14 cellular contexts compared by ENCODE assay signal in genomic region chr3:33954956-33955355, GRCh38.
DNase-seq lines count a peak whose midpoint lies in the region; ATAC-seq, FAIRE-seq and TF ChIP-seq lines count a peak whose summit lies in the region.
"Had no signal": no experiment of that assay in that cellular context is flagged by ENCODE, and none has a peak within 500 bp of the region (broad histone marks: within the 10 kb centered on the region; RNA-seq: fewer than 3 reads in every experiment).

No MANE protein-coding gene starts in this region.

- H3K4me3 Mint-ChIP-seq in endothelial cell (ENCODE audit: unreplicated experiment): no peak overlapping the region

- H3K36me3 ChIP-seq in kidney (ENCODE audit: control insufficient read depth in 1 of 2, insufficient read depth in 2 of 2, low read length in 2 of 2): no peaks in the 10 kb centered on the region
- H3K36me3 ChIP-seq: BLaER1 treated with 17β-estradiol and CSF1 and Interleukin-3, amounts not matched to agents 10 nM and 100 nM; gastroesophageal sphincter; Peyer's patch had no signal

- TF ChIP-seq CTCF in AG09309 (IDR thresholded peaks at IDR 0.05; ENCODE audit: control insufficient read depth, insufficient read depth, low read depth, low read length, missing control alignments) (peak; percentile 49), GM12872 (IDR thresholded peaks at IDR 0.05; ENCODE audit: insufficient read depth, low read depth, low read length) (peak; percentile 17; the same call in 1 of the 3 replicates), fibroblast of villous mesenchyme (IDR thresholded peaks at IDR 0.05; ENCODE audit: insufficient read depth, low read depth, low read length) (peak; percentile 49), endothelial cell (IDR thresholded peaks at IDR 0.05; ENCODE audit: unreplicated experiment) (no peak), kidney (IDR thresholded peaks at IDR 0.05; ENCODE audit: borderline replicate concordance, extremely low read depth, insufficient read depth) (no peak)

- H3K27me3 Mint-ChIP-seq in endothelial cell (ENCODE audit: unreplicated experiment): no peaks in the 10 kb centered on the region

- H3K9me3 ChIP-seq in kidney (ENCODE audit: control insufficient read depth in 1 of 2, low read length in 2 of 2): no peaks in the 10 kb centered on the region
- H3K9me3 ChIP-seq: BLaER1 treated with 17β-estradiol and CSF1 and Interleukin-3, amounts not matched to agents 10 nM and 100 nM; gastroesophageal sphincter; Peyer's patch had no signal

- H3K4me1 Mint-ChIP-seq in endothelial cell (ENCODE audit: unreplicated experiment): no peaks in the 10 kb centered on the region

- H3K27ac Mint-ChIP-seq in endothelial cell (ENCODE audit: unreplicated experiment): no peak overlapping the region

- H3K9ac ChIP-seq in kidney (ENCODE audit: low read length in 2 of 2): no peak overlapping the region
- H3K9ac ChIP-seq: BLaER1 treated with 17β-estradiol and CSF1 and Interleukin-3, amounts not matched to agents 10 nM and 100 nM had no signal

- no peak for DNase-seq in AG09309 (ENCODE audit: low read depth)
- peak; percentile 45 for DNase-seq in OCI-M1 (lab: John Stamatoyannopoulos, UW)
- peak; percentile 15 for DNase-seq in fibroblast of villous mesenchyme (ENCODE audit: low read depth)
- no peak for DNase-seq in endothelial cell (ENCODE audit: low spot score)
- no peak for DNase-seq in kidney
- DNase-seq in substantia nigra (lab: John Stamatoyannopoulos, UW): no peak
- DNase-seq: aorta, islet precursor cell, NCI-H510A treated with DMSO at 0.1 percent for 48 hours, Peyer's patch had no signal

- ATAC-seq in HG03354 (IDR thresholded peaks at IDR 0.05; ENCODE audit: poor library complexity, severe bottlenecking, unreplicated experiment): no peak
- ATAC-seq: gastroesophageal sphincter had no signal

- H3K4me3 ChIP-seq in AG09309 (ENCODE audit: control insufficient read depth, low read depth, low read length): no peak overlapping the region
- no peak overlapping the region for H3K4me3 ChIP-seq in fibroblast of villous mesenchyme (ENCODE audit: low read depth, low read length)
- H3K4me3 ChIP-seq in kidney (ENCODE audit: low read length in 2 of 2): no peak overlapping the region
- H3K4me3 ChIP-seq: BLaER1 treated with 17β-estradiol and CSF1 and Interleukin-3, amounts not matched to agents 10 nM and 100 nM; gastroesophageal sphincter; Peyer's patch had no signal

- no peaks in the 10 kb centered on the region for H3K9me3 Mint-ChIP-seq in endothelial cell (ENCODE audit: unreplicated experiment)

- H3K4me1 ChIP-seq in kidney (ENCODE audit: control insufficient read depth in 1 of 2, insufficient read depth in 1 of 2, low read depth in 1 of 2, low read length in 2 of 2): no peaks in the 10 kb centered on the region
- H3K4me1 ChIP-seq: BLaER1 treated with 17β-estradiol and CSF1 and Interleukin-3, amounts not matched to agents 10 nM and 100 nM; gastroesophageal sphincter; Peyer's patch had no signal

- H3K27ac ChIP-seq in kidney (ENCODE audit: low read depth in 2 of 2, low read length in 2 of 2): no peak overlapping the region
- H3K27ac ChIP-seq in substantia nigra (ENCODE audit: low read depth, low read length, poor library complexity, severe bottlenecking): no peak overlapping the region
- H3K27ac ChIP-seq: BLaER1 treated with 17β-estradiol and CSF1 and Interleukin-3, amounts not matched to agents 10 nM and 100 nM; gastroesophageal sphincter; Peyer's patch had no signal

- no peaks in the 10 kb centered on the region for H3K36me3 Mint-ChIP-seq in endothelial cell (ENCODE audit: low read depth, unreplicated experiment)

- intact Hi-C loops in kidney (cut with DNase I): no loop called here

- no peak for FAIRE-seq in kidney (lab: Jason Lieb, UNC)

Comparison
In these comparisons a context has a peak if more than half of its experiments do, and no peak if none do; other contexts are left out.
1. DNase-seq: peak in OCI-M1 (single experiment) and fibroblast of villous mesenchyme (single experiment); none in AG09309 (single experiment), endothelial cell (single experiment), kidney (single experiment) and substantia nigra (0 of 49).
2. CTCF ChIP-seq: peak in AG09309 (single experiment), GM12872 (single experiment) and fibroblast of villous mesenchyme (single experiment); none in endothelial cell (single experiment) and kidney (single experiment).